Comparison of ENCODE assay signal across 8 cellular contexts in the genomic region with DNA sequence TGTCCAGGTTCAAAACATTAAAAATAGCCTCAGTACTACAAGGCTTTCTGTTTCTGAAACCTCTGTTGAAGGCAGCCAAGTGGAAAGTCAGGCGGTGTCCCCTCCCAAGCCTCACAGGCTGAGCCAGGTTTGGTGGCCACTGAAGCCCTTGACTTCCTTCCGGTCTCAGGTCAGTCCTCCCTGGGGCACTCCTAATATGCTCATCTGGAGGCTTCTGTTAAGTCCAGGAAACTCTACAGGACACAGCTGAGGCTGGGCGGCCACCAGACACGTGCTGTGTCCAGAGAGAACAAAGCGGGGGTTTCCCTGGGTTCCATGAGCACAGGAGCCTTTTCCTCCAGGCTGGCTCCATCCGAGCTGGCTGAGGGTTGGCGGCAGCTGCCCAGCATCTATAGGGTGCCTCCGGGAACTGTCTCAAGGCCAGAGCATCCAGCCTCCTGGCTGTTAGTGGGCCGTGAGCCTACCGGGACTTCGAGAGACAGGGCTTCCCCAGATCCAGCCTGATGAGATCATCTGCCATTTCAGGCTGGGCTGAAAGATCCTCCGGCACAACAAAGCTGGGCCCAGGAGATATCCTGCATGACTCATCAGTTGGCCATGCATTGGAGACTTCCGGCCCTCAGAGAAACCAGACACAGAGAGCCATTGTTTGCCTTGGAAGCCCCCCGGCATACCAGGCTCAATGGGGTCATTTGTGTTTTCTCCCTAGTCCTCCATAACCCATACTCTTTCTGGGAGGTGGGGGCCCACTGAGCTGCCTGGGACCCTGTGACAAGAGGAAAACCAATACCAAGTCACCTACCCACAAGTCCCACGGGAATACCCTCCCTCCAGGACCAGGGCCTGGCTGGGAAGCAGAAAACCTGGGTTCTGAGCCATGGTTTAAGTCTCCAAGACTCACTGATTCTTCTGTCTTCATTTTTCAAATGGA.
DNase-seq lines count a peak whose midpoint lies in the region; ATAC-seq and TF ChIP-seq lines count a peak whose summit lies in the region.

No MANE protein-coding gene starts in this region.

- TF ChIP-seq RAD21 in liver (IDR thresholded peaks at IDR 0.05) = peak in 1 of 2 donors; percentile 14

- intact Hi-C loops in colonic mucosa (cut with DNase I) = no loop called here
- intact Hi-C loops in thyroid gland (cut with DNase I) = no loop called here

- H3K4me1 ChIP-seq in colonic mucosa (no peaks in the 10 kb centered on the region), liver (ENCODE audit: control insufficient read depth in 4 of 4, insufficient read depth in 4 of 4, low read length in 3 of 4) (peaks cover 3 to 19% (median 15%) of the 10 kb centered on the region in 4 donors), thyroid gland (peaks cover 32 to 53% of the 10 kb centered on the region in 2 donors)

- H3K4me3 ChIP-seq in colonic mucosa = no peak overlapping the region
- no peak overlapping the region for H3K4me3 ChIP-seq in liver (ENCODE audit: low read depth in 1 of 3, low read length in 3 of 3)
- H3K4me3 ChIP-seq in thyroid gland (replicated peaks in 1 of 3) = no peak overlapping the region

- H3K27ac ChIP-seq in colonic mucosa = peak overlapping the region; percentile 55
- H3K27ac ChIP-seq in liver (ENCODE audit: low read depth in 1 of 2, low read length in 2 of 2) = peak overlapping the region; percentile 63 to 65
- peak overlapping the region; percentile 90 to 91 (median 90) for H3K27ac ChIP-seq in thyroid gland

- ATAC-seq in GM18502 (IDR thresholded peaks at IDR 0.05; ENCODE audit: poor library complexity, unreplicated experiment) (peak; percentile 52), HG02588 (IDR thresholded peaks at IDR 0.05; ENCODE audit: unreplicated experiment) (peak; percentile 56)

- TF ChIP-seq POLR2A in thyroid gland (IDR thresholded peaks at IDR 0.05) = no peak

- DNase-seq in NCI-H2029 (lab: John Stamatoyannopoulos, UW) = peak; percentile 77
- DNase-seq in colonic mucosa = peak; percentile 39
- peak; percentile 82 to 86 for DNase-seq in thyroid gland
- DNase-seq in NK-92 (lab: John Stamatoyannopoulos, UW; ENCODE audit: unreplicated experiment) = no peak
- DNase-seq in activated effector memory CD4-positive, alpha-beta T cell treated with anti-CD3 and anti-CD28 coated beads, Interleukin-2, amount 50 U/mL, for 16 hours = no peak

- H3K36me3 ChIP-seq in colonic mucosa = no peaks in the 10 kb centered on the region
- H3K36me3 ChIP-seq in liver (ENCODE audit: control insufficient read depth in 4 of 4, insufficient read depth in 3 of 4, low read depth in 1 of 4, low read length in 3 of 4) = no peaks in the 10 kb centered on the region
- H3K36me3 ChIP-seq in thyroid gland = no peaks in the 10 kb centered on the region

- H3K27me3 ChIP-seq in colonic mucosa (no peaks in the 10 kb centered on the region), liver (ENCODE audit: control insufficient read depth in 4 of 4, insufficient read depth in 4 of 4, low read length in 3 of 4) (no peaks in the 10 kb centered on the region), thyroid gland (no peaks in the 10 kb centered on the region)

- TF ChIP-seq CTCF in colonic mucosa (IDR thresholded peaks at IDR 0.05) (no peak), liver (IDR thresholded peaks at IDR 0.05; ENCODE audit: low read depth, low read length, missing input control) (no peak), thyroid gland (IDR thresholded peaks at IDR 0.05) (no peak)

- no peaks in the 10 kb centered on the region for H3K9me3 ChIP-seq in colonic mucosa
- no peaks in the 10 kb centered on the region for H3K9me3 ChIP-seq in liver (ENCODE audit: control insufficient read depth in 4 of 4, low read length in 3 of 4)
- H3K9me3 ChIP-seq in thyroid gland = no peaks in the 10 kb centered on the region

- no peak overlapping the region for H3K9ac ChIP-seq in colonic mucosa (ENCODE audit: low read depth in 2 of 2, low read length in 2 of 2)
- H3K9ac ChIP-seq in liver (ENCODE audit: low read depth in 1 of 2, low read length in 2 of 2) = no peak overlapping the region

- WGBS in liver = 67% methylated on average over 15 of the region's 15 CpGs
- WGBS in thyroid gland, 2 donors = 23 to 45% methylated on average over 8 to 9 of the region's 15 CpGs

TF ChIP-seq in liver, 16 proteins besides CTCF, POLR2A, EP300 and RAD21:
- TF ChIP-seq FOXA2 (IDR thresholded peaks at IDR 0.05) = no peak
- TF ChIP-seq YY1 (IDR thresholded peaks at IDR 0.05) = peak; percentile 35
- TF ChIP-seq JUND (IDR thresholded peaks at IDR 0.05) = peak; percentile 94 to 98
- TF ChIP-seq HNF4A (conservative IDR thresholded peaks at IDR 0.05) = no peak
- peak; percentile 69 for TF ChIP-seq NR2F2 (IDR thresholded peaks at IDR 0.05)
- TF ChIP-seq, protein P1, sequence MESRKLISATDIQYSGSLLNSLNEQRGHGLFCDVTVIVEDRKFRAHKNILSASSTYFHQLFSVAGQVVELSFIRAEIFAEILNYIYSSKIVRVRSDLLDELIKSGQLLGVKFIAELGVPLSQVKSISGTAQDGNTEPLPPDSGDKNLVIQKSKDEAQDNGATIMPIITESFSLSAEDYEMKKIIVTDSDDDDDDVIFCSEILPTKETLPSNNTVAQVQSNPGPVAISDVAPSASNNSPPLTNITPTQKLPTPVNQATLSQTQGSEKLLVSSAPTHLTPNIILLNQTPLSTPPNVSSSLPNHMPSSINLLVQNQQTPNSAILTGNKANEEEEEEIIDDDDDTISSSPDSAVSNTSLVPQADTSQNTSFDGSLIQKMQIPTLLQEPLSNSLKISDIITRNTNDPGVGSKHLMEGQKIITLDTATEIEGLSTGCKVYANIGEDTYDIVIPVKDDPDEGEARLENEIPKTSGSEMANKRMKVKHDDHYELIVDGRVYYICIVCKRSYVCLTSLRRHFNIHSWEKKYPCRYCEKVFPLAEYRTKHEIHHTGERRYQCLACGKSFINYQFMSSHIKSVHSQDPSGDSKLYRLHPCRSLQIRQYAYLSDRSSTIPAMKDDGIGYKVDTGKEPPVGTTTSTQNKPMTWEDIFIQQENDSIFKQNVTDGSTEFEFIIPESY (IDR thresholded peaks at IDR 0.05) = no peak
- peak in 1 of 2 donors; percentile 37 for TF ChIP-seq RXRA (IDR thresholded peaks at IDR 0.05)
- no peak for TF ChIP-seq TAF1 (conservative IDR thresholded peaks at IDR 0.05)
- TF ChIP-seq SP1 (IDR thresholded peaks at IDR 0.05) = peak; percentile 39
- TF ChIP-seq GABPA (IDR thresholded peaks at IDR 0.05 in 1 of 2, conservative IDR thresholded peaks at IDR 0.05 in 1 of 2) = peak; percentile 31 to 39
- TF ChIP-seq, protein P2, sequence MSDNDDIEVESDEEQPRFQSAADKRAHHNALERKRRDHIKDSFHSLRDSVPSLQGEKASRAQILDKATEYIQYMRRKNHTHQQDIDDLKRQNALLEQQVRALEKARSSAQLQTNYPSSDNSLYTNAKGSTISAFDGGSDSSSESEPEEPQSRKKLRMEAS (IDR thresholded peaks at IDR 0.05) = peak; percentile 41

Comparison
In these comparisons a context has a peak if more than half of its experiments do, and no peak if none do; other contexts are left out.
1. DNase-seq: peak in NCI-H2029 (single experiment), colonic mucosa (single experiment) and thyroid gland (2 of 2); none in NK-92 (single experiment) and activated effector memory CD4-positive, alpha-beta T cell treated with anti-CD3 and anti-CD28 coated beads, Interleukin-2, amount 50 U/mL, for 16 hours (single experiment).
2. Peak in every context shown above with its lines, with median percentiles within 50 percentile points of each other: H3K27ac ChIP-seq.